12 cellular contexts compared by ENCODE assay signal in genomic region chr6:145865595-145865994, GRCh38. TPM values are rescaled to one million over a fixed set of nuclear protein-coding genes. Genes with fewer than 3 reads are reported as not detected.
DNase-seq lines count a peak whose midpoint lies in the region; ATAC-seq and TF ChIP-seq lines count a peak whose summit lies in the region.
"Had no signal": no experiment of that assay in that cellular context is flagged by ENCODE, and none has a peak within 500 bp of the region (broad histone marks: within the 10 kb centered on the region; RNA-seq: fewer than 3 reads in every experiment).

No MANE protein-coding gene starts in this region.

- no peaks in the 10 kb centered on the region for H3K27me3 Mint-ChIP-seq in activated CD4-positive, alpha-beta T cell treated with anti-CD3 and anti-CD28 coated beads, Interleukin-2, amount 10 ng/mL, durations not matched to agents 7 days and 5 days
- H3K27me3 Mint-ChIP-seq: brain had no signal

- H3K4me1 Mint-ChIP-seq in activated CD4-positive, alpha-beta T cell treated with anti-CD3 and anti-CD28 coated beads, Interleukin-2, amount 10 ng/mL, durations not matched to agents 7 days and 5 days: peaks cover 32% of the 10 kb centered on the region
- H3K4me1 Mint-ChIP-seq: brain had no signal

- peaks cover 6% of the 10 kb centered on the region for H3K9me3 Mint-ChIP-seq in activated CD4-positive, alpha-beta T cell treated with anti-CD3 and anti-CD28 coated beads, Interleukin-2, amount 10 ng/mL, durations not matched to agents 7 days and 5 days

- CTCF ChIA-PET in activated CD4-positive, alpha-beta T cell treated with anti-CD3 and anti-CD28 coated beads, Interleukin-2, amount 10 ng/mL, durations not matched to agents 7 days and 5 days (lab: Charles Lee): no interaction called here

- H3K36me3 Mint-ChIP-seq in activated CD4-positive, alpha-beta T cell treated with anti-CD3 and anti-CD28 coated beads, Interleukin-2, amount 10 ng/mL, durations not matched to agents 7 days and 5 days (ENCODE audit: low read depth): peaks cover 7% of the 10 kb centered on the region

- TF ChIP-seq CTCF in spleen (IDR thresholded peaks at IDR 0.05 in 8 of 11, conservative IDR thresholded peaks at IDR 0.05 in 3 of 11) (no peak), esophagus muscularis mucosa (IDR thresholded peaks at IDR 0.05) (no peak)

- WGBS in spleen, 5 donors: 76 to 95% (median 88%) methylated on average over 2 of the region's 2 CpGs
- WGBS in esophagus muscularis mucosa: 93% methylated on average over 2 of the region's 2 CpGs

- H3K36me3 ChIP-seq in spleen (peaks cover 0 to 5% (median 0%) of the 10 kb centered on the region in 6 donors), esophagus muscularis mucosa (no peaks in the 10 kb centered on the region)

- no peak overlapping the region for H3K4me3 Mint-ChIP-seq in activated CD4-positive, alpha-beta T cell treated with anti-CD3 and anti-CD28 coated beads, Interleukin-2, amount 10 ng/mL, durations not matched to agents 7 days and 5 days
- H3K4me3 Mint-ChIP-seq: brain had no signal

- ATAC-seq in GM21825 (IDR thresholded peaks at IDR 0.05; ENCODE audit: unreplicated experiment): peak; percentile 29
- ATAC-seq in HG03558 (IDR thresholded peaks at IDR 0.05; ENCODE audit: extremely low read depth, unreplicated experiment): peak; percentile 4
- no peak for ATAC-seq in left lobe of liver

- TF ChIP-seq EP300 in esophagus muscularis mucosa (IDR thresholded peaks at IDR 0.05): no peak

- H3K27me3 ChIP-seq in spleen (replicated peaks in 1 of 7) (no peaks in the 10 kb centered on the region), esophagus muscularis mucosa (no peaks in the 10 kb centered on the region)
- H3K27me3 ChIP-seq: testis had no signal

- intact Hi-C loops in spleen (cut with DNase I; ENCODE audit: low total_unique reads): no loop called here
- intact Hi-C loops in esophagus muscularis mucosa (cut with DNase I): no loop called here

- POLR2A ChIA-PET in activated CD4-positive, alpha-beta T cell treated with anti-CD3 and anti-CD28 coated beads, Interleukin-2, amount 10 ng/mL, durations not matched to agents 7 days and 5 days (lab: Charles Lee): no interaction called here

- peaks cover 17 to 45% (median 34%) of the 10 kb centered on the region in 6 donors for H3K4me1 ChIP-seq in spleen
- peaks cover 5 to 18% (median 16%) of the 10 kb centered on the region in 4 donors for H3K4me1 ChIP-seq in esophagus muscularis mucosa
- H3K4me1 ChIP-seq: testis had no signal

- DNase-seq in activated CD4-positive, alpha-beta T cell treated with anti-CD3 and anti-CD28 coated beads, Interleukin-2, amount 10 ng/mL, durations not matched to agents 7 days and 5 days: no peak
- DNase-seq in activated CD4-positive, alpha-beta T cell treated with anti-CD3 and anti-CD28 coated beads for 48 hours: no peak
- DNase-seq in spleen (no peak), esophagus muscularis mucosa (ENCODE audit: extremely low spot score) (no peak), AG08396 (ENCODE audit: low spot score) (no peak), left lobe of liver (ENCODE audit: low spot score) (no peak)
- DNase-seq: NCI-H2227 treated with DMSO at 0.1 percent for 48 hours; stimulated activated CD4-positive, alpha-beta T cell treated with anti-CD3 and anti-CD28 coated beads, Interleukin-2, amount 100 ng/mL, for 48 hours; testis had no signal

- peak overlapping the region; percentile 22 to 83 (median 66) for H3K27ac ChIP-seq in spleen
- H3K27ac ChIP-seq in esophagus muscularis mucosa (replicated peaks in 1 of 4): no peak overlapping the region
- H3K27ac ChIP-seq: testis had no signal

- no peak overlapping the region for H3K4me3 ChIP-seq in spleen
- no peak overlapping the region for H3K4me3 ChIP-seq in esophagus muscularis mucosa
- H3K4me3 ChIP-seq: testis had no signal

- peak overlapping the region; percentile 70 for H3K27ac Mint-ChIP-seq in activated CD4-positive, alpha-beta T cell treated with anti-CD3 and anti-CD28 coated beads, Interleukin-2, amount 10 ng/mL, durations not matched to agents 7 days and 5 days
- H3K27ac Mint-ChIP-seq: brain had no signal

- H3K9me3 ChIP-seq in spleen (peaks cover 0 to 7% (median 4%) of the 10 kb centered on the region in 8 donors), esophagus muscularis mucosa (peaks cover 0 to 3% (median 1%) of the 10 kb centered on the region in 4 donors)
- H3K9me3 ChIP-seq: testis had no signal

- no peak for TF ChIP-seq POLR2A in spleen (IDR thresholded peaks at IDR 0.05)
- no peak for TF ChIP-seq POLR2A in esophagus muscularis mucosa (IDR thresholded peaks at IDR 0.05; ENCODE audit: low read depth)

RNA-seq across cellular contexts. Expression of gene FBXO30, which starts 51.0 kb away (rescaled TPM):
- total RNA-seq in activated CD4-positive, alpha-beta T cell treated with anti-CD3 and anti-CD28 coated beads, Interleukin-2, amount 10 ng/mL, durations not matched to agents 7 days and 5 days: 1 to 10 TPM; 3.1 to 4.0 TPM
- total RNA-seq in spleen (10 to 100 TPM in 3 of 7 donors, 1 to 10 TPM in 4; 8.1 to 11.1 (median 9.4) TPM), esophagus muscularis mucosa (10 to 100 TPM; 47.1 to 92.2 (median 69.3) TPM), left lobe of liver (2.5 TPM)
- polyA plus RNA-seq in spleen: 1 to 10 TPM; 2.1 to 3.3 (median 3.1) TPM

Comparison
In these comparisons a context has a peak if more than half of its experiments do, and no peak if none do; other contexts are left out.
1. H3K27ac ChIP-seq: peak in spleen (8 of 8); none in esophagus muscularis mucosa (0 of 4).